ENCODE assay signal across 8 cellular contexts in genomic region chr19:12439686-12440411, GRCh38. TPM values are rescaled to one million over a fixed set of nuclear protein-coding genes. Genes with fewer than 3 reads are reported as not detected.
DNase-seq lines count a peak whose midpoint lies in the region; ATAC-seq and TF ChIP-seq lines count a peak whose summit lies in the region.
"Not testable (repeated sequence)": the region's sequence is repeated elsewhere in the genome, so short reads cannot be mapped to it uniquely, and the experiment has no call there.

No MANE protein-coding gene starts in this region.

- intact Hi-C loops in esophagus squamous epithelium (cut with DNase I); mucosa of descending colon (cut with DNase I, micrococcal nuclease): not testable (repeated sequence)

- DNase-seq in SK-N-MC (ENCODE audit: low read depth, low spot score); esophagus squamous epithelium (lab: John Stamatoyannopoulos, UW): not testable (repeated sequence)
- DNase-seq in activated effector memory CD4-positive, alpha-beta T cell treated with Interleukin-2 at 50 U/mL for 16 hours, result peak; percentile 7
- DNase-seq in mucosa of descending colon, result peak; percentile 36 to 62 (median 58)
- DNase-seq in stimulated activated CD4-positive, alpha-beta T cell treated with anti-CD3 and anti-CD28 coated beads, Interleukin-4, amount 100 ng/mL, for 48 hours (ENCODE audit: low read depth in 2 of 2), result peak; percentile 27 to 28

- not testable (repeated sequence) for H3K27me3 ChIP-seq in HUES48 (ENCODE audit: control insufficient read depth, insufficient read depth, low read length); esophagus squamous epithelium

- peak; percentile 39 for ATAC-seq in GM19467 (IDR thresholded peaks at IDR 0.05; ENCODE audit: unreplicated experiment)
- ATAC-seq in mucosa of descending colon, result peak; percentile 67

- not testable (repeated sequence) for TF ChIP-seq CTCF in C4-2B (conservative IDR thresholded peaks at IDR 0.05); esophagus squamous epithelium (IDR thresholded peaks at IDR 0.05); mucosa of descending colon (IDR thresholded peaks at IDR 0.05)

- WGBS in esophagus squamous epithelium, 2 donors, result 0 to 6% methylated on average over 2 to 7 of the region's 23 CpGs

- not testable (repeated sequence) for TF ChIP-seq POLR2A in esophagus squamous epithelium (IDR thresholded peaks at IDR 0.05)

- H3K36me3 ChIP-seq in HUES48 (ENCODE audit: control insufficient read depth, insufficient read depth, low read length); SK-N-MC (ENCODE audit: insufficient read depth, low read length); esophagus squamous epithelium; mucosa of descending colon (ENCODE audit: low read depth): not testable (repeated sequence)

- H3K27ac ChIP-seq in C4-2B (peak overlapping the region; percentile 79), HUES48 (ENCODE audit: low read depth, low read length) (peak overlapping the region; percentile 91), esophagus squamous epithelium (peak overlapping the region; percentile 83 to 87 (median 86))
- H3K27ac ChIP-seq in SK-N-MC, result not testable (repeated sequence)

- not testable (repeated sequence) for H3K4me1 ChIP-seq in HUES48 (ENCODE audit: control insufficient read depth, insufficient read depth, low read length); mucosa of descending colon (ENCODE audit: low read depth)
- peaks cover 0 to 13% (median 4%) of the 10 kb centered on the region in 3 donors for H3K4me1 ChIP-seq in esophagus squamous epithelium

- peak overlapping the region; percentile 89 for H3K4me3 ChIP-seq in HUES48 (ENCODE audit: low read depth, low read length)
- H3K4me3 ChIP-seq in SK-N-MC, result peak overlapping the region; percentile 82
- peak overlapping the region; percentile 75 to 81 (median 78) for H3K4me3 ChIP-seq in esophagus squamous epithelium
- H3K4me3 ChIP-seq in mucosa of descending colon, result peak overlapping the region; percentile 43

- not testable (repeated sequence) for H3K9me3 ChIP-seq in HUES48 (ENCODE audit: control insufficient read depth, insufficient read depth, low read length); SK-N-MC (ENCODE audit: low read depth, low read length); esophagus squamous epithelium; mucosa of descending colon

- H3K9ac ChIP-seq in HUES48 (ENCODE audit: low read depth, low read length), result peak overlapping the region; percentile 79; the same call in 1 of the 2 replicates
- not testable (repeated sequence) for H3K9ac ChIP-seq in SK-N-MC (ENCODE audit: insufficient read length)

RNA-seq across cellular contexts. Expression of gene ZNF443, which starts 1.0 kb away (rescaled TPM):
- 1 to 10 TPM; 1.7 to 6.4 (median 3.7) TPM for total RNA-seq in esophagus squamous epithelium
- 1 to 10 TPM; 5.8 to 7.7 (median 7.3) TPM for total RNA-seq in mucosa of descending colon

RNA-seq across cellular contexts. Expression of gene ZNF799, which starts 38.8 kb away (rescaled TPM):
- total RNA-seq in esophagus squamous epithelium (1 to 10 TPM; 1.3 to 3.4 (median 2.3) TPM), mucosa of descending colon (1 to 10 TPM; 6.0 to 7.4 (median 7.3) TPM)

RNA-seq across cellular contexts. Expression of gene ZNF709, which starts 44.8 kb away (rescaled TPM):
- total RNA-seq in esophagus squamous epithelium, result 1 to 10 TPM in 2 of 4 donors, under 1 TPM in 2; 0.15 to 2.5 (median 1.6) TPM
- 1 to 10 TPM; 1.2 to 3.3 (median 1.8) TPM for total RNA-seq in mucosa of descending colon
